In the genomic region with DNA sequence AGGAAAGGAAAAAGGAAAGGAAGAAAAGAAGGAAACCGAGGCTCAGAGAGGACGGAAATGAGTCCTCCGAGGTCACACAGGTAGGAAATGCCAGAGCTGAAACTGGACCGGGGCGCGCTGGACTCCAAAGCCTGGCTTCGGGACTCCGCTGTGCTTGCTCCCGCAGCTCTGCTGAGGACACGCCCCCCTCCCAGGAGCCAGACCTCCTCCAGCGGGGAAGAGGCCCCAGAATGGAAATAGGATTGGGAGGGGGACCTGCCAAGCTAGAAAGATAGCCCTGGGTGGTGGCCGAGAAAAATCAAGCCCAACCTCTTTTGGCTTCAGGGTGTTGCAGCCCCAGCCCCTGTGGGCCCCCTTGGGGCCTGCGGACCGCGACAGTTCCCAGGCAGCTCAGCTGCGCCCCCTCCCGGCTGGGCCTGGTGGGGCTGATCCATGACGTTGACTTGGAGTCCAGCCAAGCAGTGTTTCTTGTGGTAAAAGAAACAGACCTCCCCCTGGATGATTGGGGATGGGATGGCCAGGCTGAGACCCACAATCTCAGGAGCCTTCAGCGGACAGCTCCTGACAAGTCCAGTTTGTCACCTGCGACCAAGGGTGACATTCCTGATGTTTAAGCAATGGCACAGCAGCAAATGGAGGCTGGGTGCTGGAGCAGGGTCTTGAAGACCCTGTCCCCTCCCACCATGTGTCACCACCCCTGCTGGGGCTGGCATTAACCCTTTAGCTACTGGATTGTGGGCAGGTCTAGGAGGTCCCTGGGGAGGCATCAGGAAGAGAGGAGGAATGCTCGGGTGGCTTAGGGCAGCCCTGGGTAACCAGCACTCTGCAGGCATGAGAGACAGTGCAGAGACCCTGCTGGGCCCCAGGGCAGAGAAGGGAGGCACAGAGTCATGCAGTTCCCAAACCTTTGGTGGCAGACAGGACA, we compare ENCODE assay signal across 8 cellular contexts. TPM values are rescaled to one million over a fixed set of nuclear protein-coding genes. Genes with fewer than 3 reads are reported as not detected.
DNase-seq lines count a peak whose midpoint lies in the region; ATAC-seq and TF ChIP-seq lines count a peak whose summit lies in the region.

No MANE protein-coding gene starts in this region.

- H3K36me3 Mint-ChIP-seq in Calu3 (ENCODE audit: insufficient read depth, unreplicated experiment), result peaks cover 5% of the 10 kb centered on the region
- H3K36me3 Mint-ChIP-seq in activated T-helper 1 cell treated with anti-CD3 and anti-CD28 coated beads, Interleukin-12 subunit alpha, Interleukin-12 subunit beta, Interleukin-2, Interleukin-4 antibody, amounts not matched to agents 30 ng/mL and 10 ng/mL and 1 ng/mL, durations not matched to agents 14 hours and 24 hours and 36 hours (ENCODE audit: low read depth), result no peaks in the 10 kb centered on the region

- ATAC-seq in foreskin keratinocyte (peak; percentile 54), GM19455 (IDR thresholded peaks at IDR 0.05; ENCODE audit: unreplicated experiment) (no peak), GM18498 (IDR thresholded peaks at IDR 0.05; ENCODE audit: unreplicated experiment) (no peak)

- H3K27me3 Mint-ChIP-seq in Calu3 (ENCODE audit: unreplicated experiment), result no peaks in the 10 kb centered on the region
- H3K27me3 Mint-ChIP-seq in activated T-helper 1 cell treated with anti-CD3 and anti-CD28 coated beads, Interleukin-12 subunit alpha, Interleukin-12 subunit beta, Interleukin-2, Interleukin-4 antibody, amounts not matched to agents 30 ng/mL and 10 ng/mL and 1 ng/mL, durations not matched to agents 14 hours and 24 hours and 36 hours (ENCODE audit: insufficient read depth), result no peaks in the 10 kb centered on the region

- no peaks in the 10 kb centered on the region for H3K27me3 ChIP-seq in HUES6 (ENCODE audit: control insufficient read depth, insufficient read depth, low read length)
- peaks cover 7% of the 10 kb centered on the region for H3K27me3 ChIP-seq in foreskin keratinocyte

- peak overlapping the region; percentile 26 for H3K9ac ChIP-seq in HUES6 (ENCODE audit: low read length)

- H3K4me1 Mint-ChIP-seq in Calu3 (ENCODE audit: low read depth, unreplicated experiment), result peaks cover 39% of the 10 kb centered on the region
- H3K4me1 Mint-ChIP-seq in activated T-helper 1 cell treated with anti-CD3 and anti-CD28 coated beads, Interleukin-12 subunit alpha, Interleukin-12 subunit beta, Interleukin-2, Interleukin-4 antibody, amounts not matched to agents 30 ng/mL and 10 ng/mL and 1 ng/mL, durations not matched to agents 14 hours and 24 hours and 36 hours (ENCODE audit: low read depth), result no peaks in the 10 kb centered on the region

- no TSS peak for BruUV-seq in Calu3 (replicated peaks; lab: Mats Ljungman, UMichigan)

- peak; percentile 99 for TF ChIP-seq CTCF in Calu3 (IDR thresholded peaks at IDR 0.05; ENCODE audit: unreplicated experiment)
- TF ChIP-seq CTCF in foreskin keratinocyte (conservative IDR thresholded peaks at IDR 0.05), result peak; percentile 96

- peak overlapping the region; percentile 48 for H3K27ac Mint-ChIP-seq in Calu3 (ENCODE audit: unreplicated experiment)
- H3K27ac Mint-ChIP-seq in activated T-helper 1 cell treated with anti-CD3 and anti-CD28 coated beads, Interleukin-12 subunit alpha, Interleukin-12 subunit beta, Interleukin-2, Interleukin-4 antibody, amounts not matched to agents 30 ng/mL and 10 ng/mL and 1 ng/mL, durations not matched to agents 14 hours and 24 hours and 36 hours, result no peak overlapping the region

- peaks cover 25% of the 10 kb centered on the region for H3K4me1 ChIP-seq in HUES6 (ENCODE audit: control insufficient read depth, insufficient read depth, low read length)
- peaks cover 10% of the 10 kb centered on the region for H3K4me1 ChIP-seq in foreskin keratinocyte

- no peaks in the 10 kb centered on the region for H3K9me3 Mint-ChIP-seq in Calu3 (ENCODE audit: low read depth, unreplicated experiment)
- H3K9me3 Mint-ChIP-seq in activated T-helper 1 cell treated with anti-CD3 and anti-CD28 coated beads, Interleukin-12 subunit alpha, Interleukin-12 subunit beta, Interleukin-2, Interleukin-4 antibody, amounts not matched to agents 30 ng/mL and 10 ng/mL and 1 ng/mL, durations not matched to agents 14 hours and 24 hours and 36 hours, result no peaks in the 10 kb centered on the region

- H3K4me3 Mint-ChIP-seq in Calu3 (ENCODE audit: low read depth, unreplicated experiment), result peak overlapping the region; percentile 15
- no peak overlapping the region for H3K4me3 Mint-ChIP-seq in activated T-helper 1 cell treated with anti-CD3 and anti-CD28 coated beads, Interleukin-12 subunit alpha, Interleukin-12 subunit beta, Interleukin-2, Interleukin-4 antibody, amounts not matched to agents 30 ng/mL and 10 ng/mL and 1 ng/mL, durations not matched to agents 14 hours and 24 hours and 36 hours

- no peak overlapping the region for H3K27ac ChIP-seq in HUES6 (ENCODE audit: low read depth, low read length)
- H3K27ac ChIP-seq in foreskin keratinocyte, result no peak overlapping the region

- H3K9me3 ChIP-seq in HUES6 (ENCODE audit: control insufficient read depth, insufficient read depth, low read depth, low read length), result no peaks in the 10 kb centered on the region

- DNase-seq in Calu3, result peak; percentile 96
- DNase-seq in RKO (ENCODE audit: low spot score), result peak; percentile 64
- DNase-seq in activated T-helper 1 cell treated with anti-CD3 and anti-CD28 coated beads, Interleukin-12 subunit alpha, Interleukin-12 subunit beta, Interleukin-2, Interleukin-4 antibody, amounts not matched to agents 30 ng/mL and 10 ng/mL and 1 ng/mL, durations not matched to agents 14 hours and 24 hours and 36 hours (ENCODE audit: low spot score), result peak; percentile 26
- DNase-seq in foreskin keratinocyte, result no peak
- DNase-seq in pons (ENCODE audit: low spot score), result peak; percentile 5

- peak overlapping the region; percentile 41 for H3K4me3 ChIP-seq in HUES6 (ENCODE audit: low read depth, low read length)

- H3K36me3 ChIP-seq in HUES6 (ENCODE audit: control insufficient read depth, insufficient read depth, low read length), result no peaks in the 10 kb centered on the region

- intact Hi-C loops in Calu3 (cut with micrococcal nuclease; ENCODE audit: unreplicated experiment), result loop anchor here (1.0 kb wide), 1 partner anchor 9 kb away; no protein-coding TSS in a partner anchor
- intact Hi-C loops in activated T-helper 1 cell treated with anti-CD3 and anti-CD28 coated beads, Interleukin-12 subunit alpha, Interleukin-12 subunit beta, Interleukin-2, Interleukin-4 antibody, amounts not matched to agents 30 ng/mL and 10 ng/mL and 1 ng/mL, durations not matched to agents 14 hours and 24 hours and 36 hours (cut with micrococcal nuclease), result loop anchor here (10.0 kb wide), 1 partner anchor 109 kb away; no protein-coding TSS in a partner anchor

- CTCF ChIA-PET in Calu3 (lab: Charles Lee), result interaction anchor here (0.6 to 2.4 kb wide), 14 partner anchors 9 to 158 kb away, joined by 3 to 16 read pairs (median 5); no protein-coding TSS in a partner anchor

RNA-seq across cellular contexts. Expression of a gene that starts 55.4 kb away (rescaled TPM):
- total RNA-seq in Calu3 (2022), result 2.8 and 4.0 TPM in 2 replicates
- total RNA-seq in activated T-helper 1 cell treated with anti-CD3 and anti-CD28 coated beads, Interleukin-12 subunit alpha, Interleukin-12 subunit beta, Interleukin-2, Interleukin-4 antibody, amounts not matched to agents 30 ng/mL and 10 ng/mL and 1 ng/mL, durations not matched to agents 14 hours and 24 hours and 36 hours, result not detected in 2 replicates
- 0.07 TPM in 2 replicates for total RNA-seq in foreskin keratinocyte
- 0.06 TPM in 2 replicates for polyA plus RNA-seq in foreskin keratinocyte

Comparison
In these comparisons a context has a peak if more than half of its experiments do, and no peak if none do; other contexts are left out.
1. DNase-seq: peak in Calu3 (single experiment), RKO (single experiment), activated T-helper 1 cell treated with anti-CD3 and anti-CD28 coated beads, Interleukin-12 subunit alpha, Interleukin-12 subunit beta, Interleukin-2, Interleukin-4 antibody, amounts not matched to agents 30 ng/mL and 10 ng/mL and 1 ng/mL, durations not matched to agents 14 hours and 24 hours and 36 hours (single experiment) and pons (single experiment); none in foreskin keratinocyte (0 of 2).